ENCODE assay signal across 21 cellular contexts in the genomic region with DNA sequence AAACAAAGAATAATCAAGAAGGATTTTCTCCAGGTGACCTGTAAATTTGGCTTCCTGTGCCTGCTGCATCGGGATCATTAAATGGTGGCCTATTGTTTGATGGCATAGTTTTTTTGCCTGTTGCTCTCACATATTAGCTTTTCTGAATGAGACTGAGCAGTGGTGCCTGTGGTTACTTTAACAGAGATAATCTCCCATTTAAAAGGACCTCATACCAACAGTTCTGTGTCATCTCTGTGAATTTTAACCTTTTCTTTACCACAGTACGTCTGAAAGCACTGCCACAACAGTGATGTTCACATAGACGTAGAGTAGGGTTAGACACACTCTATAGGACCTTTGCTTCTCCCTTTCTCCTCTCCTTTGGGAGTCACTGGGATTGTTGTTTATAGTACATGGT. TPM values are rescaled to one million over a fixed set of nuclear protein-coding genes. Genes with fewer than 3 reads are reported as not detected.
DNase-seq lines count a peak whose midpoint lies in the region; ATAC-seq and TF ChIP-seq lines count a peak whose summit lies in the region.
"Had no signal": no experiment of that assay in that cellular context is flagged by ENCODE, and none has a peak within 500 bp of the region (broad histone marks: within the 10 kb centered on the region; RNA-seq: fewer than 3 reads in every experiment).

No MANE protein-coding gene starts in this region.

- TF ChIP-seq POLR2A in esophagus squamous epithelium (IDR thresholded peaks at IDR 0.05) (no peak), erythroblast (IDR thresholded peaks at IDR 0.05; ENCODE audit: low read length) (no peak)

- WGBS in SK-N-SH (ENCODE audit: low lambda C conversion rate), result 94% methylated on average over 3 of the region's 3 CpGs
- WGBS in esophagus squamous epithelium, 2 donors, result 90 to 94% methylated on average over 3 of the region's 3 CpGs

- DNase-seq in SK-N-SH, result no peak
- peak; percentile 87 for DNase-seq in amniotic epithelial cell (ENCODE audit: low read depth)
- peak; percentile 23 for DNase-seq in iris pigment epithelial cell (ENCODE audit: low read depth)
- DNase-seq in activated CD4-positive, CD25-positive, alpha-beta regulatory T cell (lab: John Stamatoyannopoulos, UW), result no peak
- no peak for DNase-seq in esophagus squamous epithelium (lab: John Stamatoyannopoulos, UW)
- no peak for DNase-seq in erythroblast (lab: John Stamatoyannopoulos, UW)
- DNase-seq in NCI-H226, result no peak
- DNase-seq: CD8-positive, alpha-beta memory T cell; DMS 273 treated with DMSO at 0.1 percent for 48 hours; DMS79 treated with DMSO at 0.1 percent for 48 hours; KBM-7; MV-4-11; NCI-H1105; NCI-H146; NCI-H1930; NCI-H2107; NCI-H446; NCI-H524 treated with DMSO at 0.1 percent for 48 hours; NCI-H774 had no signal

- TF ChIP-seq EP300 in SK-N-SH (IDR thresholded peaks at IDR 0.05; ENCODE audit: borderline replicate concordance in 1 of 2, low read depth in 1 of 2, low read length in 1 of 2), result no peak

- H2AFZ ChIP-seq in SK-N-SH (ENCODE audit: low read depth), result no peak overlapping the region

- POLR2A ChIA-PET in SK-N-SH (lab: Yijun Ruan, JAX), result interaction anchor here (0.7 kb wide), 1 partner anchor 251 kb away, joined by 4 read pairs; no protein-coding TSS in a partner anchor

- H3K9me2 ChIP-seq in SK-N-SH, result no peaks in the 10 kb centered on the region

- H3K27ac ChIP-seq in SK-N-SH (ENCODE audit: low read depth in 2 of 2, low read length in 1 of 2), result no peak overlapping the region
- H3K27ac ChIP-seq in esophagus squamous epithelium, result no peak overlapping the region
- H3K27ac ChIP-seq: 22Rv1 had no signal

- no peaks in the 10 kb centered on the region for H3K79me2 ChIP-seq in SK-N-SH (ENCODE audit: insufficient read depth)

- peaks cover 0 to 6% of the 10 kb centered on the region in 2 experiments; a peak in 1 of 4 replicates for H3K4me1 ChIP-seq in SK-N-SH (ENCODE audit: control insufficient read depth in 1 of 2, insufficient read depth in 2 of 2, low read depth in 1 of 2, low read length in 1 of 2)
- H3K4me1 ChIP-seq in esophagus squamous epithelium, result no peaks in the 10 kb centered on the region

- H3K4me3 ChIP-seq in SK-N-SH (ENCODE audit: low read depth in 2 of 2, low read length in 1 of 2), result no peak overlapping the region
- no peak overlapping the region for H3K4me3 ChIP-seq in esophagus squamous epithelium

- H3K4me2 ChIP-seq in SK-N-SH, result no peak overlapping the region

- TF ChIP-seq RAD21 in SK-N-SH (IDR thresholded peaks at IDR 0.05; ENCODE audit: low read length), result no peak

- H3K9ac ChIP-seq in SK-N-SH, result no peak overlapping the region

- CTCF ChIA-PET in SK-N-SH (lab: Yijun Ruan, JAX), result interaction anchor here (1.1 to 1.5 kb wide), 2 partner anchors 20 to 127 kb away, joined by 3 to 4 read pairs; no protein-coding TSS in a partner anchor

- H3K27me3 ChIP-seq in SK-N-SH (ENCODE audit: insufficient read depth), result no peaks in the 10 kb centered on the region
- no peaks in the 10 kb centered on the region for H3K27me3 ChIP-seq in esophagus squamous epithelium

- peaks cover 4% of the 10 kb centered on the region in 2 experiments for H3K36me3 ChIP-seq in SK-N-SH (replicated peaks in 1 of 2; ENCODE audit: control insufficient read depth in 1 of 2, insufficient read depth in 2 of 2, low read length in 1 of 2)
- H3K36me3 ChIP-seq in esophagus squamous epithelium, result peaks cover 0 to 72% (median 0%) of the 10 kb centered on the region in 3 donors

- no peaks in the 10 kb centered on the region for H3K9me3 ChIP-seq in SK-N-SH
- H3K9me3 ChIP-seq in esophagus squamous epithelium, result no peaks in the 10 kb centered on the region

- H4K20me1 ChIP-seq in SK-N-SH (ENCODE audit: insufficient read depth), result no peaks in the 10 kb centered on the region

- no peak for ATAC-seq in SK-N-SH treated with all-trans-retinoic acid at 6 μM for 48 hours

- TF ChIP-seq CTCF in SK-N-SH (IDR thresholded peaks at IDR 0.05) (no peak), esophagus squamous epithelium (IDR thresholded peaks at IDR 0.05) (no peak)

- no peaks in the 10 kb centered on the region for H3F3A ChIP-seq in SK-N-SH (replicated peaks; ENCODE audit: insufficient read depth)

- intact Hi-C loops in esophagus squamous epithelium (cut with DNase I), result no loop called here

TF ChIP-seq in SK-N-SH, 30 proteins besides CTCF, POLR2A, EP300 and RAD21:
- TF ChIP-seq GABPA (IDR thresholded peaks at IDR 0.05; ENCODE audit: low read depth) (no peak), TEAD4 (IDR thresholded peaks at IDR 0.05; ENCODE audit: borderline replicate concordance, insufficient read depth) (no peak), ELF1 (IDR thresholded peaks at IDR 0.05) (no peak), FOXM1 (IDR thresholded peaks at IDR 0.05; ENCODE audit: low read depth) (no peak), TCF12 (IDR thresholded peaks at IDR 0.05) (0 out of 2 replicates have a peak, but pooled peaks have one; percentile 5)

TF ChIP-seq in SK-N-SH treated with all-trans-retinoic acid at 6 μM for 48 hours, 23 proteins besides CTCF, POLR2A, EP300 and RAD21:
- TF ChIP-seq, protein P1, sequence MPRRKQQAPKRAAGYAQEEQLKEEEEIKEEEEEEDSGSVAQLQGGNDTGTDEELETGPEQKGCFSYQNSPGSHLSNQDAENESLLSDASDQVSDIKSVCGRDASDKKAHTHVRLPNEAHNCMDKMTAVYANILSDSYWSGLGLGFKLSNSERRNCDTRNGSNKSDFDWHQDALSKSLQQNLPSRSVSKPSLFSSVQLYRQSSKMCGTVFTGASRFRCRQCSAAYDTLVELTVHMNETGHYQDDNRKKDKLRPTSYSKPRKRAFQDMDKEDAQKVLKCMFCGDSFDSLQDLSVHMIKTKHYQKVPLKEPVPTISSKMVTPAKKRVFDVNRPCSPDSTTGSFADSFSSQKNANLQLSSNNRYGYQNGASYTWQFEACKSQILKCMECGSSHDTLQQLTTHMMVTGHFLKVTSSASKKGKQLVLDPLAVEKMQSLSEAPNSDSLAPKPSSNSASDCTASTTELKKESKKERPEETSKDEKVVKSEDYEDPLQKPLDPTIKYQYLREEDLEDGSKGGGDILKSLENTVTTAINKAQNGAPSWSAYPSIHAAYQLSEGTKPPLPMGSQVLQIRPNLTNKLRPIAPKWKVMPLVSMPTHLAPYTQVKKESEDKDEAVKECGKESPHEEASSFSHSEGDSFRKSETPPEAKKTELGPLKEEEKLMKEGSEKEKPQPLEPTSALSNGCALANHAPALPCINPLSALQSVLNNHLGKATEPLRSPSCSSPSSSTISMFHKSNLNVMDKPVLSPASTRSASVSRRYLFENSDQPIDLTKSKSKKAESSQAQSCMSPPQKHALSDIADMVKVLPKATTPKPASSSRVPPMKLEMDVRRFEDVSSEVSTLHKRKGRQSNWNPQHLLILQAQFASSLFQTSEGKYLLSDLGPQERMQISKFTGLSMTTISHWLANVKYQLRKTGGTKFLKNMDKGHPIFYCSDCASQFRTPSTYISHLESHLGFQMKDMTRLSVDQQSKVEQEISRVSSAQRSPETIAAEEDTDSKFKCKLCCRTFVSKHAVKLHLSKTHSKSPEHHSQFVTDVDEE (CRISPR knock-in tag; IDR thresholded peaks at IDR 0.05), result no peak
- TF ChIP-seq GLIS3 (CRISPR knock-in tag; IDR thresholded peaks at IDR 0.05) (no peak), OSR1 (CRISPR knock-in tag; IDR thresholded peaks at IDR 0.05) (no peak)
- TF ChIP-seq, protein P2, sequence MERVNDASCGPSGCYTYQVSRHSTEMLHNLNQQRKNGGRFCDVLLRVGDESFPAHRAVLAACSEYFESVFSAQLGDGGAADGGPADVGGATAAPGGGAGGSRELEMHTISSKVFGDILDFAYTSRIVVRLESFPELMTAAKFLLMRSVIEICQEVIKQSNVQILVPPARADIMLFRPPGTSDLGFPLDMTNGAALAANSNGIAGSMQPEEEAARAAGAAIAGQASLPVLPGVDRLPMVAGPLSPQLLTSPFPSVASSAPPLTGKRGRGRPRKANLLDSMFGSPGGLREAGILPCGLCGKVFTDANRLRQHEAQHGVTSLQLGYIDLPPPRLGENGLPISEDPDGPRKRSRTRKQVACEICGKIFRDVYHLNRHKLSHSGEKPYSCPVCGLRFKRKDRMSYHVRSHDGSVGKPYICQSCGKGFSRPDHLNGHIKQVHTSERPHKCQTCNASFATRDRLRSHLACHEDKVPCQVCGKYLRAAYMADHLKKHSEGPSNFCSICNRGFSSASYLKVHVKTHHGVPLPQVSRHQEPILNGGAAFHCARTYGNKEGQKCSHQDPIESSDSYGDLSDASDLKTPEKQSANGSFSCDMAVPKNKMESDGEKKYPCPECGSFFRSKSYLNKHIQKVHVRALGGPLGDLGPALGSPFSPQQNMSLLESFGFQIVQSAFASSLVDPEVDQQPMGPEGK (CRISPR knock-in tag; IDR thresholded peaks at IDR 0.05; ENCODE audit: borderline replicate concordance), result no peak

RNA-seq across cellular contexts. Expression of a gene that starts 22.9 kb away (rescaled TPM):
- polyA plus RNA-seq in SK-N-SH (2012; rRNA removed), result 25.0 and 25.4 TPM in 2 replicates
- polyA plus RNA-seq in SK-N-SH (2012; cell fraction: cytosol; rRNA removed), result 8.7 and 14.3 TPM in 2 replicates
- 69.3 and 90.1 TPM in 2 replicates for polyA plus RNA-seq in SK-N-SH (2012; cell fraction: nucleus; rRNA removed)
- 10 to 100 TPM in 3 of 4 donors, 1 to 10 TPM in 1; 8.9 to 29.7 (median 21.8) TPM for total RNA-seq in esophagus squamous epithelium

RNA-seq across cellular contexts. Expression of a gene that starts 36.5 kb away (rescaled TPM):
- 15.9 and 25.4 TPM in 2 replicates for polyA plus RNA-seq in SK-N-SH (2012; rRNA removed)
- 4.1 and 9.4 TPM in 2 replicates for polyA plus RNA-seq in SK-N-SH (2012; cell fraction: cytosol; rRNA removed)
- 35.8 and 37.4 TPM in 2 replicates for polyA plus RNA-seq in SK-N-SH (2012; cell fraction: nucleus; rRNA removed)
- total RNA-seq in esophagus squamous epithelium, result 10 to 100 TPM in 1 of 4 donors, 1 to 10 TPM in 3; 6.7 to 13.5 (median 7.2) TPM

Comparison
In these comparisons a context has a peak if more than half of its experiments do, and no peak if none do; other contexts are left out.
1. DNase-seq: peak in amniotic epithelial cell (single experiment) and iris pigment epithelial cell (single experiment); none in SK-N-SH (single experiment), activated CD4-positive, CD25-positive, alpha-beta regulatory T cell (0 of 4), esophagus squamous epithelium (single experiment), erythroblast (0 of 2) and NCI-H226 (single experiment).